ENCODE assay signal across 3 cellular contexts in genomic region chr3:99188936-99189335, GRCh38.
"Had no signal": no experiment of that assay in that cellular context is flagged by ENCODE, and none has a peak within 500 bp of the region (broad histone marks: within the 10 kb centered on the region; RNA-seq: fewer than 3 reads in every experiment).

No MANE protein-coding gene starts in this region.

- H3K4me3 ChIP-seq: GM12878 had no signal

- DNase-seq: GDM1, GF-D8 had no signal
